20 cellular contexts compared by ENCODE assay signal in the genomic region with DNA sequence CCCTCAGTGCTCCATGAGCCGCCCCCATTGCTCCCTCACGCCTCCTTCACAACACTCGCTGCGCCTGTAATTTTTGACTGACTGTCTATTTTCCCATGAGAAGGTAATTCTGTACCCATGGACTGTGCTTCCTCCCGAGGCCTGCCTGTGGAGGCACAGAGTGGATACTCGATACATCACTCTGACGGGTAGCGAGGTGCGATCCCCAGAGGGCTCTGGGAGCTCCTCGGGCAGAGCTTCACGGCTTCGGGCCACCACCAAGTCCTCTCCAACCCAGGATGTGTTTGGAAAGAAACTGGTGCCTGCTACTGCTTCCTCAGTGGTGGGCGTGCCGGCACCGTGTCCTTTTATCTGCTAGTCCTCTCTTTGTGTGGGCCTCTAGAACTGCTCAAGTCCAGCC.
"Had no signal": no experiment of that assay in that cellular context is flagged by ENCODE, and none has a peak within 500 bp of the region (broad histone marks: within the 10 kb centered on the region; RNA-seq: fewer than 3 reads in every experiment).

No MANE protein-coding gene starts in this region.

- H3K9me3 Mint-ChIP-seq: activated CD4-positive, alpha-beta memory T cell treated with anti-CD3 and anti-CD28 coated beads, Interleukin-2, amount 10 ng/mL, durations not matched to agents 7 days and 5 days; natural killer cell had no signal

- H3K27ac Mint-ChIP-seq: activated CD4-positive, alpha-beta memory T cell treated with anti-CD3 and anti-CD28 coated beads, Interleukin-2, amount 10 ng/mL, durations not matched to agents 7 days and 5 days; activated CD8-positive, alpha-beta memory T cell treated with anti-CD3 and anti-CD28 coated beads, Interleukin-2, amount 10 ng/mL, durations not matched to agents 7 days and 5 days; activated naive CD4-positive, alpha-beta T cell treated with anti-CD3 and anti-CD28 coated beads, Interleukin-2, amount 50 U/mL, for 72 hours; immature natural killer cell; mesothelial cell of epicardium; natural killer cell had no signal

- ATAC-seq: activated CD8-positive, alpha-beta memory T cell treated with anti-CD3 and anti-CD28 coated beads, Interleukin-2, amount 10 ng/mL, durations not matched to agents 7 days and 5 days; activated naive CD4-positive, alpha-beta T cell treated with anti-CD3 and anti-CD28 coated beads, Interleukin-2, amount 50 U/mL, for 72 hours; foreskin keratinocyte; natural killer cell had no signal

- H3K36me3 Mint-ChIP-seq: activated CD8-positive, alpha-beta memory T cell treated with anti-CD3 and anti-CD28 coated beads, Interleukin-2, amount 10 ng/mL, durations not matched to agents 7 days and 5 days; brain; immature natural killer cell; natural killer cell had no signal

- H3K4me1 Mint-ChIP-seq: activated CD4-positive, alpha-beta memory T cell treated with anti-CD3 and anti-CD28 coated beads, Interleukin-2, amount 10 ng/mL, durations not matched to agents 7 days and 5 days; activated CD8-positive, alpha-beta memory T cell treated with anti-CD3 and anti-CD28 coated beads, Interleukin-2, amount 10 ng/mL, durations not matched to agents 7 days and 5 days; immature natural killer cell; natural killer cell had no signal

- H3K27me3 ChIP-seq: foreskin keratinocyte, sigmoid colon, testis, upper lobe of left lung had no signal

- H3K4me3 ChIP-seq: left ventricle myocardium inferior, sigmoid colon, smooth muscle cell, testis, upper lobe of left lung had no signal

- H3K36me3 ChIP-seq: left ventricle myocardium inferior, sigmoid colon, upper lobe of left lung had no signal

- H3K9me3 ChIP-seq: sigmoid colon, testis, upper lobe of left lung had no signal

- H3K4me3 Mint-ChIP-seq: activated CD4-positive, alpha-beta memory T cell treated with anti-CD3 and anti-CD28 coated beads, Interleukin-2, amount 10 ng/mL, durations not matched to agents 7 days and 5 days; activated CD8-positive, alpha-beta memory T cell treated with anti-CD3 and anti-CD28 coated beads, Interleukin-2, amount 10 ng/mL, durations not matched to agents 7 days and 5 days; brain; immature natural killer cell; mesothelial cell of epicardium; natural killer cell had no signal

- DNase-seq: activated CD4-positive, alpha-beta memory T cell treated with anti-CD3 and anti-CD28 coated beads, Interleukin-2, amount 10 ng/mL, durations not matched to agents 7 days and 5 days; activated CD4-positive, alpha-beta T cell treated with anti-CD3 and anti-CD28 coated beads for 48 hours; activated CD8-positive, alpha-beta memory T cell treated with anti-CD3 and anti-CD28 coated beads, Interleukin-2, amount 10 ng/mL, durations not matched to agents 7 days and 5 days; caudate nucleus; effector memory CD4-positive, alpha-beta T cell; foreskin keratinocyte; immature natural killer cell; left ventricle myocardium inferior; natural killer cell; occipital lobe; retina; sigmoid colon; stimulated activated CD4-positive, alpha-beta T cell treated with anti-CD3 and anti-CD28 coated beads, Interleukin-2, amount 100 ng/mL, for 48 hours; stimulated activated naive CD4-positive, alpha-beta T cell; testis had no signal

- H3K27ac ChIP-seq: foreskin keratinocyte, sigmoid colon, testis, upper lobe of left lung had no signal

- H3K4me1 ChIP-seq: foreskin keratinocyte, sigmoid colon, testis had no signal

- H3K4me2 ChIP-seq: smooth muscle cell had no signal
